Comparison of ENCODE assay signal across 8 cellular contexts in the genomic region with DNA sequence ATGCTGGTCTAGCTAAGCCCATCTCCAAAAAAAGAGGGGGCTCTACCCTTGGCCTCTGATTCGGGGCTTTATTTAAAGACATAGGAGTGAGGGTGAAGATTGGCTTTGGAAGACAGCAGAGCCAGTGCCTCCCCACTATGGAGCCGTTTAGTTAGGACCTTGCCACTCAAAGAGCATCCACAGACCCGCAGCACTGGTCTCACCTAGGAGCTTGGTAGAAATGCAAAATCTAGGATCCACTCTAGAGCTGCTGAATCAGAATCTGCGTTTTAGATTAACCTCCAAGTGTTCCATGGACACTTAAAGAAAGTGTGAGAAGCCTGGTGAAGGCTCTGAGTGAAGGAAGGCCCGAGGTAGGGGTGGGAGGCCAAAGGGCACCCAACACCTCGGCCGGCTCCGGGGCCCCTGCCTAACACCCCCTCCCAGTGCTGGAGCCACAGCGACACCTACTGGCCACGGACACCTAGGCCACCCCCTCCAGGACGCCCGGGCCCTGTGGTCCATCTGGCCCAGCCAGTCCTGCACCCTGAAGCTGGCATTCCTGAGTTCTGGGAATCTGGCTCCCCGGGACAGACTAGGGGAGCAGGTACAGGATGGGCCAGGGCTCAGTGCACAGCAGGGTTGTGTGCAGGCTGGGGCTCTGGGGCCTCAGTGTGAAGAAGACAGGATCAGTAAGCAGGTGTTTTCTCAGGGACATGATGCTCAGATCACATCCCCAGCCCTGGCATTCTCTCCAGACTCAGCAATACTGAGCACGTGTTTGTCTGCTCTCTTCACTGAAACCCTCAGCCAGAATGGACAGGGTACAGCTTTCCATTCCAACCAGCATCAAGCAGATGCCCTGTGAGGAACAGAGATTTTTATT.
DNase-seq lines count a peak whose midpoint lies in the region; ATAC-seq, FAIRE-seq and TF ChIP-seq lines count a peak whose summit lies in the region.

No MANE protein-coding gene starts in this region.

- WGBS in prostate gland = 27% methylated on average over 14 of the region's 14 CpGs

- H3K27me3 ChIP-seq in KMS-11 (ENCODE audit: insufficient read depth, low read depth) (no peaks in the 10 kb centered on the region), cardiac muscle cell (no peaks in the 10 kb centered on the region), prostate gland (replicated peaks; ENCODE audit: insufficient read depth) (peaks cover 1% of the 10 kb centered on the region)

- no peak overlapping the region for H3K4me3 ChIP-seq in KMS-11 (IDR thresholded peaks at IDR 0.05; ENCODE audit: insufficient read depth, low read depth, low read length)
- H3K4me3 ChIP-seq in cardiac muscle cell = no peak overlapping the region
- H3K4me3 ChIP-seq in prostate gland = no peak overlapping the region

- H3K79me2 ChIP-seq in KMS-11 (ENCODE audit: insufficient read depth, low read depth) = no peaks in the 10 kb centered on the region

- intact Hi-C loops in activated naive CD4-positive, alpha-beta T cell treated with anti-CD3 and anti-CD28 coated beads for 36 hours (cut with micrococcal nuclease) = loop anchor here (1.0 to 10.0 kb wide), 4 partner anchors 190 to 490 kb away; partner anchors contain the start of gene RNF220
- intact Hi-C loops in prostate gland (cut with DNase I) = loop anchor here (2.0 to 5.0 kb wide), 3 partner anchors 20 to 382 kb away; partner anchors contain the start of gene DMAP1

- H3K9me3 ChIP-seq in cardiac muscle cell (ENCODE audit: low read depth) (no peaks in the 10 kb centered on the region), prostate gland (no peaks in the 10 kb centered on the region)

- no peak overlapping the region for H3K9ac ChIP-seq in KMS-11

- H4K20me1 ChIP-seq in KMS-11 (ENCODE audit: insufficient read depth) = no peaks in the 10 kb centered on the region

- peaks cover 2% of the 10 kb centered on the region for H3K27me3 Mint-ChIP-seq in activated naive CD4-positive, alpha-beta T cell treated with anti-CD3 and anti-CD28 coated beads for 36 hours (ENCODE audit: low read depth)

- H3K4me2 ChIP-seq in KMS-11 = no peak overlapping the region

- ATAC-seq in SK-N-SH treated with all-trans-retinoic acid at 6 μM for 48 hours = peak; percentile 98

- CTCF ChIA-PET in activated naive CD4-positive, alpha-beta T cell treated with anti-CD3 and anti-CD28 coated beads for 36 hours (lab: Charles Lee) = interaction anchor here (0.6 to 4.4 kb wide), 26 partner anchors 9 to 716 kb away, joined by 3 to 43 read pairs (median 4); no protein-coding TSS in a partner anchor

- no peaks in the 10 kb centered on the region for H3K36me3 Mint-ChIP-seq in activated naive CD4-positive, alpha-beta T cell treated with anti-CD3 and anti-CD28 coated beads for 36 hours (ENCODE audit: low read depth)

- H3K27ac Mint-ChIP-seq in activated naive CD4-positive, alpha-beta T cell treated with anti-CD3 and anti-CD28 coated beads for 36 hours = no peak overlapping the region

- H3K36me3 ChIP-seq in KMS-11 (ENCODE audit: insufficient read depth) (no peaks in the 10 kb centered on the region), cardiac muscle cell (no peaks in the 10 kb centered on the region), prostate gland (no peaks in the 10 kb centered on the region)

- H3K9me3 Mint-ChIP-seq in activated naive CD4-positive, alpha-beta T cell treated with anti-CD3 and anti-CD28 coated beads for 36 hours = no peaks in the 10 kb centered on the region

- H3K4me3 Mint-ChIP-seq in activated naive CD4-positive, alpha-beta T cell treated with anti-CD3 and anti-CD28 coated beads for 36 hours = no peak overlapping the region

- no peak for TF ChIP-seq POLR2A in prostate gland (IDR thresholded peaks at IDR 0.05)

- no peaks in the 10 kb centered on the region for H3K4me1 Mint-ChIP-seq in activated naive CD4-positive, alpha-beta T cell treated with anti-CD3 and anti-CD28 coated beads for 36 hours (ENCODE audit: low read depth)

- TF ChIP-seq CTCF in KMS-11 (conservative IDR thresholded peaks at IDR 0.05; ENCODE audit: low read depth, low read length) (peak; percentile 96), cardiac muscle cell (IDR thresholded peaks at IDR 0.05; ENCODE audit: low read depth, low read length) (peak; percentile 97), prostate gland (IDR thresholded peaks at IDR 0.05) (peak; percentile 93 to 95 (median 95))

- H3K4me1 ChIP-seq in KMS-11 (ENCODE audit: low read depth, poor library complexity, severe bottlenecking) (no peaks in the 10 kb centered on the region), cardiac muscle cell (ENCODE audit: low read depth) (no peaks in the 10 kb centered on the region), prostate gland (replicated peaks) (no peaks in the 10 kb centered on the region)

- peak; percentile 86 for FAIRE-seq in urothelium cell line (lab: Jason Lieb, UNC)

- DNase-seq in NCI-H82 (lab: John Stamatoyannopoulos, UW) = peak; percentile 85
- DNase-seq in NCI-H82 treated with DMSO at 0.1 percent for 48 hours (lab: John Stamatoyannopoulos, UW; ENCODE audit: unreplicated experiment) = no peak
- peak; percentile 88 for DNase-seq in activated naive CD4-positive, alpha-beta T cell treated with anti-CD3 and anti-CD28 coated beads for 36 hours
- DNase-seq in cardiac muscle cell (ENCODE audit: low read depth in 1 of 2, low spot score in 1 of 2) = peak; percentile 69 to 86
- DNase-seq in prostate gland (ENCODE audit: low spot score) = peak; percentile 69
- DNase-seq in urothelium cell line (ENCODE audit: low spot score) = peak; percentile 95

- no peak overlapping the region for H3K27ac ChIP-seq in KMS-11
- no peak overlapping the region for H3K27ac ChIP-seq in cardiac muscle cell
- H3K27ac ChIP-seq in prostate gland = no peak overlapping the region

- peak overlapping the region; percentile 62; the same call in 1 of the 2 replicates for H2AFZ ChIP-seq in KMS-11 (ENCODE audit: low read depth)

TF ChIP-seq in SK-N-SH treated with all-trans-retinoic acid at 6 μM for 48 hours, 23 proteins besides CTCF, POLR2A, EP300 and RAD21 (continues in another document):
- TF ChIP-seq ZNF70 (CRISPR knock-in tag; IDR thresholded peaks at IDR 0.05) = no peak
- TF ChIP-seq ZC3H10 (CRISPR knock-in tag; IDR thresholded peaks at IDR 0.05) = no peak
- no peak for TF ChIP-seq PPARA (CRISPR knock-in tag; IDR thresholded peaks at IDR 0.05; ENCODE audit: borderline replicate concordance)
- no peak for TF ChIP-seq ZFP30 (CRISPR knock-in tag; IDR thresholded peaks at IDR 0.05)
- no peak for TF ChIP-seq ISL1 (CRISPR knock-in tag; IDR thresholded peaks at IDR 0.05)
- no peak for TF ChIP-seq ZFP3 (CRISPR knock-in tag; IDR thresholded peaks at IDR 0.05)
- TF ChIP-seq TCF4 (CRISPR knock-in tag; IDR thresholded peaks at IDR 0.05; ENCODE audit: borderline replicate concordance) = no peak
- TF ChIP-seq CSRNP3 (CRISPR knock-in tag; IDR thresholded peaks at IDR 0.05) = no peak
- TF ChIP-seq OSR1 (CRISPR knock-in tag; IDR thresholded peaks at IDR 0.05) = no peak
- TF ChIP-seq ARNTL (CRISPR knock-in tag; IDR thresholded peaks at IDR 0.05; ENCODE audit: borderline replicate concordance, low read depth) = no peak
- TF ChIP-seq TOX (CRISPR knock-in tag; IDR thresholded peaks at IDR 0.05; ENCODE audit: borderline replicate concordance) = no peak
- no peak for TF ChIP-seq PATZ1 (CRISPR knock-in tag; IDR thresholded peaks at IDR 0.05; ENCODE audit: borderline replicate concordance)
- TF ChIP-seq ZNF565 (CRISPR knock-in tag; conservative IDR thresholded peaks at IDR 0.05; ENCODE audit: low read depth) = no peak
- TF ChIP-seq ESRRG (CRISPR knock-in tag; IDR thresholded peaks at IDR 0.05) = no peak
- no peak for TF ChIP-seq BACH2 (CRISPR knock-in tag; IDR thresholded peaks at IDR 0.05; ENCODE audit: borderline replicate concordance)
